In genomic region chr10:66654861-66655260, GRCh38 we compare ENCODE assay signal across 13 cellular contexts.
A peak's percentile ranks its signal among the peaks of the same experiment; 100 is the strongest.
DNase-seq lines count a peak whose midpoint lies in the region; ATAC-seq lines count a peak whose summit lies in the region.
"Had no signal": no experiment of that assay in that cellular context is flagged by ENCODE, and none has a peak within 500 bp of the region (broad histone marks: within the 10 kb centered on the region; RNA-seq: fewer than 3 reads in every experiment).

No MANE protein-coding gene starts in this region.

- ATAC-seq in HG02970 (IDR thresholded peaks at IDR 0.05; ENCODE audit: low FRiP score, unreplicated experiment) = no peak

- peak; percentile 31 for DNase-seq in EL
- DNase-seq in amniotic epithelial cell (ENCODE audit: low read depth) = peak; percentile 29
- peak; percentile 52 for DNase-seq in fibroblast of peridontal ligament (ENCODE audit: extremely low read depth)
- DNase-seq in NCI-H1930 (lab: John Stamatoyannopoulos, UW) = no peak
- DNase-seq in cerebellar nuclear complex (lab: John Stamatoyannopoulos, UW) = no peak
- no peak for DNase-seq in DMS153 treated with DMSO at 0.1 percent for 48 hours (lab: John Stamatoyannopoulos, UW; ENCODE audit: unreplicated experiment)
- DNase-seq: 8988T; CD4-positive, alpha-beta memory T cell; DMS 273 treated with DMSO at 0.1 percent for 48 hours; GF-D8; GOT3; H9 had no signal

Comparison
In these comparisons a context has a peak if more than half of its experiments do, and no peak if none do; other contexts are left out.
1. DNase-seq: peak in EL (single experiment), amniotic epithelial cell (single experiment) and fibroblast of peridontal ligament (single experiment); none in NCI-H1930 (0 of 2), cerebellar nuclear complex (0 of 2) and DMS153 treated with DMSO at 0.1 percent for 48 hours (single experiment).